Comparison of ENCODE assay signal across 9 cellular contexts in genomic region chr3:108342829-108343478, GRCh38. TPM values are rescaled to one million over a fixed set of nuclear protein-coding genes. Genes with fewer than 3 reads are reported as not detected.
DNase-seq lines count a peak whose midpoint lies in the region; ATAC-seq and TF ChIP-seq lines count a peak whose summit lies in the region.
"Had no signal": no experiment of that assay in that cellular context is flagged by ENCODE, and none has a peak within 500 bp of the region (broad histone marks: within the 10 kb centered on the region; RNA-seq: fewer than 3 reads in every experiment).

No MANE protein-coding gene starts in this region.

- H3K4me3 ChIP-seq in left lung = no peak overlapping the region
- H3K4me3 ChIP-seq: SJSA1 had no signal

- peak; percentile 82 for ATAC-seq in GM18867 (IDR thresholded peaks at IDR 0.05; ENCODE audit: unreplicated experiment)
- peak; percentile 59 for ATAC-seq in HG02678 (IDR thresholded peaks at IDR 0.05; ENCODE audit: unreplicated experiment)
- ATAC-seq in SK-N-SH treated with all-trans-retinoic acid at 6 μM for 48 hours = peak; percentile 28; the same call in 1 of the 3 replicates
- ATAC-seq in left lung = peak; percentile 52

- H3K27ac ChIP-seq in left lung = no peak overlapping the region
- H3K27ac ChIP-seq: SJSA1 had no signal

- no peaks in the 10 kb centered on the region for H3K27me3 ChIP-seq in left lung
- H3K27me3 ChIP-seq: SJSA1 had no signal

- DNase-seq in left lung (no peak), mesenteric fat pad (ENCODE audit: low spot score) (no peak), NAMALWA (ENCODE audit: low spot score) (no peak), inferior parietal cortex (ENCODE audit: extremely low spot score) (no peak), NCI-H128 (lab: John Stamatoyannopoulos, UW; ENCODE audit: unreplicated experiment) (no peak)

- no peaks in the 10 kb centered on the region for H3K36me3 ChIP-seq in left lung
- H3K36me3 ChIP-seq: SJSA1 had no signal

- intact Hi-C loops in left lung (cut with DNase I) = no loop called here

- no peak for TF ChIP-seq CTCF in left lung (IDR thresholded peaks at IDR 0.05)

- H3K4me1 ChIP-seq in left lung = peaks cover 0 to 10% of the 10 kb centered on the region in 2 donors
- H3K4me1 ChIP-seq: SJSA1 had no signal

- H3K9me3 ChIP-seq in left lung = no peaks in the 10 kb centered on the region
- H3K9me3 ChIP-seq: SJSA1 had no signal

TF ChIP-seq in SK-N-SH treated with all-trans-retinoic acid at 6 μM for 48 hours, 23 proteins besides CTCF, POLR2A, EP300 and RAD21:
- TF ChIP-seq CSRNP3 (CRISPR knock-in tag; IDR thresholded peaks at IDR 0.05) (no peak), ISL1 (CRISPR knock-in tag; IDR thresholded peaks at IDR 0.05) (no peak), ZFP3 (CRISPR knock-in tag; IDR thresholded peaks at IDR 0.05) (no peak), POU6F1 (CRISPR knock-in tag; IDR thresholded peaks at IDR 0.05; ENCODE audit: borderline replicate concordance, low read depth) (no peak), ZNF8 (CRISPR knock-in tag; IDR thresholded peaks at IDR 0.05) (no peak), TOX (CRISPR knock-in tag; IDR thresholded peaks at IDR 0.05; ENCODE audit: borderline replicate concordance) (no peak)

RNA-seq across cellular contexts. Expression of gene HHLA2, which starts 46.6 kb away (rescaled TPM):
- 1 to 10 TPM; 1.5 to 2.5 TPM for total RNA-seq in left lung
- total RNA-seq in mesenteric fat pad = 0.32 TPM
- total RNA-seq: SJSA1 had no signal

Comparison
In these comparisons a context has a peak if more than half of its experiments do, and no peak if none do; other contexts are left out.
1. ATAC-seq: peak in every context shown above with its lines; median percentile 82 in GM18867; 59 in HG02678; 52 in left lung; 28 in SK-N-SH treated with all-trans-retinoic acid at 6 μM for 48 hours.